15 cellular contexts compared by ENCODE assay signal in the genomic region with DNA sequence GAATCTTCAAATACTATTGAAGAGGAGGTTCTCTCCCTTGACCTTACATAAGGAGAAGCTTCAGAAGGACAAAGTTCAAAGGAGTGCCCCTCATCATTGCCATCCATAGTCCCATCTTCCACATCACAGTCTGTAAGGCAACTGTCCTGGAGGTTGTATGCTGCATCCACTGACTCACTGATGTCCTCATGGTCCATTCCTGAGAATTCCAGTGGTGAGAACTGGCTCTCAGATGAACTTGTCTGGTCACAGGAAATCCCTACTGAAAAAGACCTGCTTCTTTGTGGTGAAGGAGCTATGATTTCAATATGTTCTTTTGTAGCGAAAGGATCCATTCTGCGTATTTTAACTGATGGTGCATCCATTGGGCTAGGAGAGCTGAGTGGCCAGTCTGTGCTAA.
"Had no signal": no experiment of that assay in that cellular context is flagged by ENCODE, and none has a peak within 500 bp of the region (broad histone marks: within the 10 kb centered on the region; RNA-seq: fewer than 3 reads in every experiment).

No MANE protein-coding gene starts in this region.

- H3K9ac ChIP-seq: parathyroid adenoma had no signal

- H3K4me3 ChIP-seq: esophagus muscularis mucosa, tibial nerve, uterus had no signal

- FAIRE-seq: endothelial cell of umbilical vein had no signal

- H3K27ac ChIP-seq: esophagus muscularis mucosa, neutrophil, parathyroid adenoma, tibial nerve, uterus, VCaP had no signal

- H3K27ac Mint-ChIP-seq: activated naive CD4-positive, alpha-beta T cell treated with anti-CD3 and anti-CD28 coated beads, Interleukin-2, amount 10 ng/mL, durations not matched to agents 7 days and 5 days; dendritic cell treated with granulocyte-macrophage colony-stimulating factor and Interleukin-4, amounts not matched to agents 40 ng/mL and 50 ng/mL, for 4 days had no signal

- ATAC-seq: naive thymus-derived CD8-positive, alpha-beta T cell; stimulated activated naive CD8-positive, alpha-beta T cell treated with anti-CD3 and anti-CD28 coated beads, Interleukin-15, Interleukin-2, amounts not matched to agents 100 U/mL and 50 U/mL, for 24 hours had no signal

- H3K4me1 ChIP-seq: parathyroid adenoma, tibial nerve, uterus had no signal

- H3K9me3 Mint-ChIP-seq: activated naive CD4-positive, alpha-beta T cell treated with anti-CD3 and anti-CD28 coated beads, Interleukin-2, amount 10 ng/mL, durations not matched to agents 7 days and 5 days; dendritic cell treated with granulocyte-macrophage colony-stimulating factor and Interleukin-4, amounts not matched to agents 40 ng/mL and 50 ng/mL, for 4 days; naive thymus-derived CD8-positive, alpha-beta T cell had no signal

- H3K36me3 ChIP-seq: uterus had no signal

- H3K27me3 Mint-ChIP-seq: activated naive CD4-positive, alpha-beta T cell treated with anti-CD3 and anti-CD28 coated beads, Interleukin-2, amount 10 ng/mL, durations not matched to agents 7 days and 5 days; dendritic cell treated with granulocyte-macrophage colony-stimulating factor and Interleukin-4, amounts not matched to agents 40 ng/mL and 50 ng/mL, for 4 days; naive thymus-derived CD8-positive, alpha-beta T cell had no signal

- H3K79me2 ChIP-seq: parathyroid adenoma had no signal

- H2AFZ ChIP-seq: parathyroid adenoma had no signal

- H3K4me3 Mint-ChIP-seq: activated naive CD4-positive, alpha-beta T cell treated with anti-CD3 and anti-CD28 coated beads, Interleukin-2, amount 10 ng/mL, durations not matched to agents 7 days and 5 days; dendritic cell treated with granulocyte-macrophage colony-stimulating factor and Interleukin-4, amounts not matched to agents 40 ng/mL and 50 ng/mL, for 4 days; naive thymus-derived CD8-positive, alpha-beta T cell had no signal

- DNase-seq: activated CD4-positive, CD25-positive, alpha-beta regulatory T cell treated with anti-CD3 and anti-CD28 coated beads, Interleukin-2, amount 50 U/mL, for 72 hours; activated naive CD4-positive, alpha-beta T cell treated with anti-CD3 and anti-CD28 coated beads, Interleukin-2, amount 10 ng/mL, durations not matched to agents 7 days and 5 days; activated T-cell treated with anti-CD3 and anti-CD28 coated beads, Interleukin-2, amount 50 U/mL, for 1 hour; effector CD8-positive, alpha-beta T cell; naive thymus-derived CD8-positive, alpha-beta T cell; stimulated activated naive CD8-positive, alpha-beta T cell treated with anti-CD3 and anti-CD28 coated beads, Interleukin-15, Interleukin-2, amounts not matched to agents 100 U/mL and 50 U/mL, for 24 hours; substantia nigra; uterus had no signal

- H3K9me3 ChIP-seq: esophagus muscularis mucosa, neutrophil, tibial nerve, uterus had no signal

- H3K4me1 Mint-ChIP-seq: activated naive CD4-positive, alpha-beta T cell treated with anti-CD3 and anti-CD28 coated beads, Interleukin-2, amount 10 ng/mL, durations not matched to agents 7 days and 5 days had no signal

- H3K27me3 ChIP-seq: esophagus muscularis mucosa, neutrophil, tibial nerve, uterus had no signal
